Comparison of ENCODE assay signal across 1 cellular context in genomic region chr2:64581018-64581417, GRCh38.
TF ChIP-seq lines count a peak whose summit lies in the region.

No MANE protein-coding gene starts in this region.

TF ChIP-seq in HepG2, 621 proteins besides CTCF, POLR2A, EP300 and RAD21 (continued from another document):
- TF ChIP-seq, protein P1, sequence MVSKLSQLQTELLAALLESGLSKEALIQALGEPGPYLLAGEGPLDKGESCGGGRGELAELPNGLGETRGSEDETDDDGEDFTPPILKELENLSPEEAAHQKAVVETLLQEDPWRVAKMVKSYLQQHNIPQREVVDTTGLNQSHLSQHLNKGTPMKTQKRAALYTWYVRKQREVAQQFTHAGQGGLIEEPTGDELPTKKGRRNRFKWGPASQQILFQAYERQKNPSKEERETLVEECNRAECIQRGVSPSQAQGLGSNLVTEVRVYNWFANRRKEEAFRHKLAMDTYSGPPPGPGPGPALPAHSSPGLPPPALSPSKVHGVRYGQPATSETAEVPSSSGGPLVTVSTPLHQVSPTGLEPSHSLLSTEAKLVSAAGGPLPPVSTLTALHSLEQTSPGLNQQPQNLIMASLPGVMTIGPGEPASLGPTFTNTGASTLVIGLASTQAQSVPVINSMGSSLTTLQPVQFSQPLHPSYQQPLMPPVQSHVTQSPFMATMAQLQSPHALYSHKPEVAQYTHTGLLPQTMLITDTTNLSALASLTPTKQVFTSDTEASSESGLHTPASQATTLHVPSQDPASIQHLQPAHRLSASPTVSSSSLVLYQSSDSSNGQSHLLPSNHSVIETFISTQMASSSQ (IDR thresholded peaks at IDR 0.05; ENCODE audit: low read depth), result no peak
- TF ChIP-seq, protein P1 (CRISPR knock-in tag; IDR thresholded peaks at IDR 0.05; ENCODE audit: borderline replicate concordance), result no peak
- TF ChIP-seq, protein P2, sequence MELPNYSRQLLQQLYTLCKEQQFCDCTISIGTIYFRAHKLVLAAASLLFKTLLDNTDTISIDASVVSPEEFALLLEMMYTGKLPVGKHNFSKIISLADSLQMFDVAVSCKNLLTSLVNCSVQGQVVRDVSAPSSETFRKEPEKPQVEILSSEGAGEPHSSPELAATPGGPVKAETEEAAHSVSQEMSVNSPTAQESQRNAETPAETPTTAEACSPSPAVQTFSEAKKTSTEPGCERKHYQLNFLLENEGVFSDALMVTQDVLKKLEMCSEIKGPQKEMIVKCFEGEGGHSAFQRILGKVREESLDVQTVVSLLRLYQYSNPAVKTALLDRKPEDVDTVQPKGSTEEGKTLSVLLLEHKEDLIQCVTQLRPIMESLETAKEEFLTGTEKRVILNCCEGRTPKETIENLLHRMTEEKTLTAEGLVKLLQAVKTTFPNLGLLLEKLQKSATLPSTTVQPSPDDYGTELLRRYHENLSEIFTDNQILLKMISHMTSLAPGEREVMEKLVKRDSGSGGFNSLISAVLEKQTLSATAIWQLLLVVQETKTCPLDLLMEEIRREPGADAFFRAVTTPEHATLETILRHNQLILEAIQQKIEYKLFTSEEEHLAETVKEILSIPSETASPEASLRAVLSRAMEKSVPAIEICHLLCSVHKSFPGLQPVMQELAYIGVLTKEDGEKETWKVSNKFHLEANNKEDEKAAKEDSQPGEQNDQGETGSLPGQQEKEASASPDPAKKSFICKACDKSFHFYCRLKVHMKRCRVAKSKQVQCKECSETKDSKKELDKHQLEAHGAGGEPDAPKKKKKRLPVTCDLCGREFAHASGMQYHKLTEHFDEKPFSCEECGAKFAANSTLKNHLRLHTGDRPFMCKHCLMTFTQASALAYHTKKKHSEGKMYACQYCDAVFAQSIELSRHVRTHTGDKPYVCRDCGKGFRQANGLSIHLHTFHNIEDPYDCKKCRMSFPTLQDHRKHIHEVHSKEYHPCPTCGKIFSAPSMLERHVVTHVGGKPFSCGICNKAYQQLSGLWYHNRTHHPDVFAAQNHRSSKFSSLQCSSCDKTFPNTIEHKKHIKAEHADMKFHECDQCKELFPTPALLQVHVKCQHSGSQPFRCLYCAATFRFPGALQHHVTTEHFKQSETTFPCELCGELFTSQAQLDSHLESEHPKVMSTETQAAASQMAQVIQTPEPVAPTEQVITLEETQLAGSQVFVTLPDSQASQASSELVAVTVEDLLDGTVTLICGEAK (IDR thresholded peaks at IDR 0.05), result no peak
- TF ChIP-seq, protein P2 (CRISPR knock-in tag; IDR thresholded peaks at IDR 0.05), result no peak
- TF ChIP-seq THAP7 (CRISPR knock-in tag; IDR thresholded peaks at IDR 0.05) (no peak), ZNF256 (CRISPR knock-in tag; conservative IDR thresholded peaks at IDR 0.05) (no peak), ZNF737 (CRISPR knock-in tag; IDR thresholded peaks at IDR 0.05; ENCODE audit: borderline replicate concordance) (no peak), SKIL (CRISPR knock-in tag; IDR thresholded peaks at IDR 0.05; ENCODE audit: borderline replicate concordance) (no peak), IRF2 (CRISPR knock-in tag; IDR thresholded peaks at IDR 0.05) (no peak)
- TF ChIP-seq, protein P3, sequence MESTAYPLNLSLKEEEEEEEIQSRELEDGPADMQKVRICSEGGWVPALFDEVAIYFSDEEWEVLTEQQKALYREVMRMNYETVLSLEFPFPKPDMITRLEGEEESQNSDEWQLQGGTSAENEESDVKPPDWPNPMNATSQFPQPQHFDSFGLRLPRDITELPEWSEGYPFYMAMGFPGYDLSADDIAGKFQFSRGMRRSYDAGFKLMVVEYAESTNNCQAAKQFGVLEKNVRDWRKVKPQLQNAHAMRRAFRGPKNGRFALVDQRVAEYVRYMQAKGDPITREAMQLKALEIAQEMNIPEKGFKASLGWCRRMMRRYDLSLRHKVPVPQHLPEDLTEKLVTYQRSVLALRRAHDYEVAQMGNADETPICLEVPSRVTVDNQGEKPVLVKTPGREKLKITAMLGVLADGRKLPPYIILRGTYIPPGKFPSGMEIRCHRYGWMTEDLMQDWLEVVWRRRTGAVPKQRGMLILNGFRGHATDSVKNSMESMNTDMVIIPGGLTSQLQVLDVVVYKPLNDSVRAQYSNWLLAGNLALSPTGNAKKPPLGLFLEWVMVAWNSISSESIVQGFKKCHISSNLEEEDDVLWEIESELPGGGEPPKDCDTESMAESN (CRISPR knock-in tag; conservative IDR thresholded peaks at IDR 0.05), result no peak
